Comparison of ENCODE assay signal across 3 cellular contexts in genomic region chr17:4655933-4656332, GRCh38.
TF ChIP-seq lines count a peak whose summit lies in the region.

No MANE protein-coding gene starts in this region.

TF ChIP-seq in WTC11, 78 proteins besides CTCF, POLR2A, EP300 and RAD21:
- TF ChIP-seq NFYB (CRISPR knock-in tag; conservative IDR thresholded peaks at IDR 0.05; ENCODE audit: low read depth) = peak; percentile 67

TF ChIP-seq in K562, 482 proteins besides CTCF, POLR2A, EP300 and RAD21:
- TF ChIP-seq NFYB (IDR thresholded peaks at IDR 0.05; ENCODE audit: extremely low read depth, insufficient read length) = peak; percentile 57

TF ChIP-seq in HepG2, 621 proteins besides CTCF, POLR2A, EP300 and RAD21:
- TF ChIP-seq NFYC (CRISPR knock-in tag; IDR thresholded peaks at IDR 0.05) (peak; percentile 35; the same call in 1 of the 2 replicates), NFYB (CRISPR knock-in tag; IDR thresholded peaks at IDR 0.05) (peak; percentile 70)
TF ChIP-seq in HepG2: peak in this region for 2; not testable (repeated sequence) for 619.
